15 cellular contexts compared by ENCODE assay signal in the genomic region with DNA sequence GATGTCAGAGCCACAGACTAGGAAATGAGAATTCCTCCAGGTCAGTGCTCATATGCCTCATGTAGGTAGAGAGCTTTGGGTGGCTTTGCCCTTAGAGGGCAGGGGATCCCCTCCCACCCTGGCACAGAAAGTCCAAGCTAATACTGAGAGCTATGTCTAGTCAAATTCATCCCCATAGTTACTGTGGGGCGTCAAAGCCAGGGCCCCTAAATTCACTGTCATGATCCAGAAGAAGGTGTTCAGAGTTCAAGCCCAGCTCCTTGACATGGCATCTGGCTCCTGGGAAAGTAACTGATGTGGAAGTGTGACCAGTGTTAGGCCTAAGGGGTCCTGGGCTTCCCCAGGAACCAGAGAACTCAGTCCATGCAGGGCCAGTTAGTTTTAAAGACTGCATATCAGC. TPM values are rescaled to one million over a fixed set of nuclear protein-coding genes. Genes with fewer than 3 reads are reported as not detected.
A peak's percentile ranks its signal among the peaks of the same experiment; 100 is the strongest.
DNase-seq lines count a peak whose midpoint lies in the region; ATAC-seq and TF ChIP-seq lines count a peak whose summit lies in the region.
"Had no signal": no experiment of that assay in that cellular context is flagged by ENCODE, and none has a peak within 500 bp of the region (broad histone marks: within the 10 kb centered on the region; RNA-seq: fewer than 3 reads in every experiment).

No MANE protein-coding gene starts in this region.

- H3K27me3 Mint-ChIP-seq in natural killer cell (ENCODE audit: low read depth in 2 of 2) (peaks cover 0 to 11% of the 10 kb centered on the region in 2 donors), naive B cell (peaks cover 0 to 47% (median 0%) of the 10 kb centered on the region in 3 donors), type B pancreatic cell (peaks cover 15% of the 10 kb centered on the region)
- peaks cover 0 to 5% of the 10 kb centered on the region in 2 donors for H3K27me3 Mint-ChIP-seq in natural killer cell treated with Interleukin-12 subunit alpha and Interleukin-12 subunit beta and Interleukin-15 and Interleukin-18, amount 100 ng/mL, for 72 hours
- no peaks in the 10 kb centered on the region for H3K27me3 Mint-ChIP-seq in activated naive CD8-positive, alpha-beta T cell treated with anti-CD3 and anti-CD28 coated beads, Interleukin-2, amount 50 U/mL, for 24 hours

- peaks cover 0 to 23% (median 7%) of the 10 kb centered on the region in 8 donors for H3K9me3 ChIP-seq in spleen

- no peak overlapping the region for H3K27ac ChIP-seq in spleen
- H3K27ac ChIP-seq: GM23248 had no signal

- TF ChIP-seq CTCF in natural killer cell (IDR thresholded peaks at IDR 0.05) (no peak), type B pancreatic cell (conservative IDR thresholded peaks at IDR 0.05) (no peak), spleen (IDR thresholded peaks at IDR 0.05 in 8 of 11, conservative IDR thresholded peaks at IDR 0.05 in 3 of 11) (no peak)

- intact Hi-C loops in natural killer cell (cut with micrococcal nuclease) = no loop called here
- intact Hi-C loops in spleen (cut with DNase I; ENCODE audit: low total_unique reads) = no loop called here

- H3K27me3 ChIP-seq in spleen (replicated peaks in 1 of 7) = peaks cover 0 to 8% (median 0%) of the 10 kb centered on the region in 7 donors

- H3K36me3 Mint-ChIP-seq in natural killer cell (no peaks in the 10 kb centered on the region), naive B cell (peaks cover 0 to 11% of the 10 kb centered on the region in 2 donors), type B pancreatic cell (no peaks in the 10 kb centered on the region)
- no peaks in the 10 kb centered on the region for H3K36me3 Mint-ChIP-seq in natural killer cell treated with Interleukin-12 subunit alpha and Interleukin-12 subunit beta and Interleukin-15 and Interleukin-18, amount 100 ng/mL, for 72 hours
- peaks cover 4% of the 10 kb centered on the region for H3K36me3 Mint-ChIP-seq in activated naive CD8-positive, alpha-beta T cell treated with anti-CD3 and anti-CD28 coated beads, Interleukin-2, amount 50 U/mL, for 24 hours (ENCODE audit: low read depth)

- DNase-seq in natural killer cell (no peak), naive B cell (no peak), type B pancreatic cell (ENCODE audit: extremely low spot score, unreplicated experiment) (no peak), spleen (no peak), activated gamma-delta T cell treated with Interleukin-2 at 50 U/mL for 16 hours (no peak), NCI-H2171 (lab: John Stamatoyannopoulos, UW) (no peak)
- no peak for DNase-seq in natural killer cell treated with Interleukin-12 subunit alpha and Interleukin-12 subunit beta and Interleukin-15 and Interleukin-18, amount 100 ng/mL, for 72 hours (ENCODE audit: low spot score)
- DNase-seq in activated naive CD8-positive, alpha-beta T cell treated with anti-CD3 and anti-CD28 coated beads, Interleukin-2, amount 50 U/mL, for 24 hours = no peak
- DNase-seq: DND-41, GDM1, GM23248, NCI-H1436 treated with DMSO at 0.1 percent for 48 hours, NCI-H345, PC-3 had no signal

- H3K4me3 Mint-ChIP-seq in natural killer cell (peak overlapping the region; percentile 90), naive B cell (peak overlapping the region in 5 of 8 donors; percentile 41 to 86 (median 79)), type B pancreatic cell (peak overlapping the region; percentile 84)
- H3K4me3 Mint-ChIP-seq in natural killer cell treated with Interleukin-12 subunit alpha and Interleukin-12 subunit beta and Interleukin-15 and Interleukin-18, amount 100 ng/mL, for 72 hours = no peak overlapping the region
- peak overlapping the region; percentile 73 for H3K4me3 Mint-ChIP-seq in activated naive CD8-positive, alpha-beta T cell treated with anti-CD3 and anti-CD28 coated beads, Interleukin-2, amount 50 U/mL, for 24 hours

- WGBS in spleen, 5 donors = 86 to 100% (median 100%) methylated on average over 1 of the region's 1 CpG

- no peak for TF ChIP-seq POLR2A in spleen (IDR thresholded peaks at IDR 0.05)

- H3K4me3 ChIP-seq in spleen = no peak overlapping the region

- H3K9me3 Mint-ChIP-seq in natural killer cell = no peaks in the 10 kb centered on the region
- H3K9me3 Mint-ChIP-seq in natural killer cell treated with Interleukin-12 subunit alpha and Interleukin-12 subunit beta and Interleukin-15 and Interleukin-18, amount 100 ng/mL, for 72 hours = no peaks in the 10 kb centered on the region
- H3K9me3 Mint-ChIP-seq in activated naive CD8-positive, alpha-beta T cell treated with anti-CD3 and anti-CD28 coated beads, Interleukin-2, amount 50 U/mL, for 24 hours = no peaks in the 10 kb centered on the region
- peaks cover 0 to 14% (median 6%) of the 10 kb centered on the region in 7 donors for H3K9me3 Mint-ChIP-seq in naive B cell
- H3K9me3 Mint-ChIP-seq in type B pancreatic cell = no peaks in the 10 kb centered on the region

- H3K4me1 ChIP-seq in spleen = peaks cover 0 to 15% (median 5%) of the 10 kb centered on the region in 6 donors

- ATAC-seq in natural killer cell (no peak), naive B cell (ENCODE audit: low read depth in 2 of 2) (no peak)
- ATAC-seq in natural killer cell treated with Interleukin-12 subunit alpha and Interleukin-12 subunit beta and Interleukin-15 and Interleukin-18, amount 100 ng/mL, for 72 hours = no peak
- ATAC-seq in activated naive CD8-positive, alpha-beta T cell treated with anti-CD3 and anti-CD28 coated beads, Interleukin-2, amount 50 U/mL, for 24 hours = no peak
- ATAC-seq: PC-3 had no signal

- peaks cover 12 to 14% of the 10 kb centered on the region in 2 donors for H3K4me1 Mint-ChIP-seq in natural killer cell
- H3K4me1 Mint-ChIP-seq in natural killer cell treated with Interleukin-12 subunit alpha and Interleukin-12 subunit beta and Interleukin-15 and Interleukin-18, amount 100 ng/mL, for 72 hours (ENCODE audit: low read depth in 2 of 2) = peaks cover 9 to 10% of the 10 kb centered on the region in 2 donors
- H3K4me1 Mint-ChIP-seq in activated naive CD8-positive, alpha-beta T cell treated with anti-CD3 and anti-CD28 coated beads, Interleukin-2, amount 50 U/mL, for 24 hours = peaks cover 17% of the 10 kb centered on the region
- H3K4me1 Mint-ChIP-seq in naive B cell = peaks cover 9 to 20% (median 13%) of the 10 kb centered on the region in 3 donors
- H3K4me1 Mint-ChIP-seq in type B pancreatic cell (ENCODE audit: unreplicated experiment) = peaks cover 4% of the 10 kb centered on the region

- H3K27ac Mint-ChIP-seq in natural killer cell = peak overlapping the region; percentile 80 to 83
- peak overlapping the region in 1 of 2 donors; percentile 68 for H3K27ac Mint-ChIP-seq in natural killer cell treated with Interleukin-12 subunit alpha and Interleukin-12 subunit beta and Interleukin-15 and Interleukin-18, amount 100 ng/mL, for 72 hours
- H3K27ac Mint-ChIP-seq in activated naive CD8-positive, alpha-beta T cell treated with anti-CD3 and anti-CD28 coated beads, Interleukin-2, amount 50 U/mL, for 24 hours = no peak overlapping the region
- H3K27ac Mint-ChIP-seq in naive B cell = peak overlapping the region in 3 of 6 donors; percentile 13 to 87 (median 21)
- H3K27ac Mint-ChIP-seq in type B pancreatic cell = no peak overlapping the region

- H3K36me3 ChIP-seq in spleen = no peaks in the 10 kb centered on the region

RNA-seq across cellular contexts. Expression of gene THNSL2, which starts 1.8 kb away (rescaled TPM):
- total RNA-seq in natural killer cell (1 to 10 TPM; 1.2 to 4.6 (median 2.4) TPM), type B pancreatic cell (ENCODE audit: low replicate concordance) (3.9 and 7.8 TPM in 2 replicates), spleen (10 to 100 TPM in 4 of 7 donors, 1 to 10 TPM in 3; 5.9 to 20.3 (median 10.8) TPM)
- total RNA-seq in natural killer cell treated with Interleukin-12 subunit alpha and Interleukin-12 subunit beta and Interleukin-15 and Interleukin-18, amount 100 ng/mL, for 72 hours = 1 to 10 TPM in 1 of 2 donors, under 1 TPM in 1; 0.69 to 1.5 TPM
- polyA plus RNA-seq in naive B cell (ENCODE audit: low read depth in 6 of 6) (1 to 10 TPM in 5 of 6 donors, not detected in 1; 1.1 to 4.3 (median 1.2) TPM), spleen (10 to 100 TPM in 1 of 3 donors, 1 to 10 TPM in 2; 7.4 to 12.3 (median 7.5) TPM)
- total RNA-seq: HT1080 had no signal

RNA-seq across cellular contexts. Expression of gene FABP1, which starts 44.1 kb away (rescaled TPM):
- total RNA-seq in natural killer cell = not detected
- total RNA-seq in natural killer cell treated with Interleukin-12 subunit alpha and Interleukin-12 subunit beta and Interleukin-15 and Interleukin-18, amount 100 ng/mL, for 72 hours = not detected
- not detected for polyA plus RNA-seq in naive B cell (ENCODE audit: low read depth in 6 of 6)
- 28.2 and 56.2 TPM in 2 replicates for total RNA-seq in type B pancreatic cell (ENCODE audit: low replicate concordance)
- total RNA-seq in spleen = not detected
- 1 to 10 TPM in 1 of 3 donors, under 1 TPM in 2; 0.15 to 3.6 (median 0.39) TPM for polyA plus RNA-seq in spleen
- total RNA-seq: GM23248, HT1080, PC-3 had no signal
- polyA plus RNA-seq: GM23248 had no signal

Comparison
In these comparisons a context has a peak if more than half of its experiments do, and no peak if none do; other contexts are left out.
1. H3K27ac Mint-ChIP-seq: peak in natural killer cell (2 of 2); none in activated naive CD8-positive, alpha-beta T cell treated with anti-CD3 and anti-CD28 coated beads, Interleukin-2, amount 50 U/mL, for 24 hours (single experiment) and type B pancreatic cell (single experiment).
2. RNA of gene FABP1, which starts 44.1 kb away (total RNA-seq): 28.2 to 56.2 TPM in type B pancreatic cell; not detected in natural killer cell, not detected in natural killer cell treated with Interleukin-12 subunit alpha and Interleukin-12 subunit beta and Interleukin-15 and Interleukin-18, amount 100 ng/mL, for 72 hours and not detected in spleen; every median in the first group is over 10 times any median in the second.